ENCODE assay signal across 14 cellular contexts in the genomic region with DNA sequence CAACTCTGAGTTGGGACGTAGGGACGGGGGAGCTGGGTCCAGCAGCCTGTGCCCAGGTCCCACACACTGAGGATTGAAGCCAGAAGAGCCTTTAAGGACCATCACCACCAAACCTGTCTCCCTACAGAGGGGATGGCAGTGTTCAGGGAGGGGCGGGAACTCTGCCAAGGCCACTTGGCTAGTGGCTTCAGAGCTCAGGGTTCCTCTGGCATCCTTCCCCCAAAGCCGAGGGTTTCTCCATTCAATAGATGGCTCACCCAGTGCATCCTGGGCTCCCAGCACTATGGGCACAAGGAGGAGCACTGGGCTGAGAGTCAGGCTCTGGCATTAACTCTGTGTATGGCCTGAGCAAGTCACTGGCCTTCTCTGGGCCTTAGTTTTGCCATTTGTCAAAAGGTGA. TPM values are rescaled to one million over a fixed set of nuclear protein-coding genes. Genes with fewer than 3 reads are reported as not detected.
DNase-seq lines count a peak whose midpoint lies in the region; ATAC-seq, FAIRE-seq and TF ChIP-seq lines count a peak whose summit lies in the region.
"Not testable (repeated sequence)": the region's sequence is repeated elsewhere in the genome, so short reads cannot be mapped to it uniquely, and the experiment has no call there.
"Had no signal": no experiment of that assay in that cellular context is flagged by ENCODE, and none has a peak within 500 bp of the region (broad histone marks: within the 10 kb centered on the region; RNA-seq: fewer than 3 reads in every experiment).

No MANE protein-coding gene starts in this region.

- H3K4me3 ChIP-seq in body of pancreas; kidney (ENCODE audit: low read length in 2 of 2); stomach: not testable (repeated sequence)

- not testable (repeated sequence) for FAIRE-seq in kidney (lab: Jason Lieb, UNC)

- not testable (repeated sequence) for TF ChIP-seq CTCF in VCaP (conservative IDR thresholded peaks at IDR 0.05); body of pancreas (IDR thresholded peaks at IDR 0.05); kidney (IDR thresholded peaks at IDR 0.05; ENCODE audit: borderline replicate concordance, extremely low read depth, insufficient read depth); stomach (IDR thresholded peaks at IDR 0.05)

- not testable (repeated sequence) for ATAC-seq in body of pancreas

- intact Hi-C loops in body of pancreas (cut with DNase I); kidney (cut with DNase I); stomach (cut with DNase I; ENCODE audit: low total_unique reads): not testable (repeated sequence)

- 38% methylated on average over 2 of the region's 4 CpGs; no CpG with 5 or more reads in 1 of the 2 donors for WGBS in body of pancreas, 2 donors
- WGBS in stomach, 5 donors, result 33 to 69% (median 55%) methylated on average over 1 to 3 of the region's 4 CpGs

- H3K27me3 ChIP-seq in body of pancreas, stomach: not testable (repeated sequence)

- not testable (repeated sequence) for TF ChIP-seq EP300 in stomach (IDR thresholded peaks at IDR 0.05)

- not testable (repeated sequence) for H3K9me3 ChIP-seq in body of pancreas; kidney (ENCODE audit: control insufficient read depth in 1 of 2, low read length in 2 of 2); stomach

- peaks cover 22% of the 10 kb centered on the region for H3K4me1 ChIP-seq in body of pancreas
- not testable (repeated sequence) for H3K4me1 ChIP-seq in kidney (ENCODE audit: control insufficient read depth in 1 of 2, insufficient read depth in 1 of 2, low read depth in 1 of 2, low read length in 2 of 2); stomach

- DNase-seq in body of pancreas, result peak; percentile 65 to 82 (median 76)
- peak; percentile 29 for DNase-seq in kidney
- peak; percentile 53 for DNase-seq in mucosa of gallbladder (ENCODE audit: low spot score)
- DNase-seq in stomach, result peak; percentile 56

- H3K36me3 ChIP-seq in body of pancreas (replicated peaks in 1 of 2; ENCODE audit: insufficient read depth in 1 of 2, low read depth in 2 of 2); kidney (ENCODE audit: control insufficient read depth in 1 of 2, insufficient read depth in 2 of 2, low read length in 2 of 2); stomach: not testable (repeated sequence)

- not testable (repeated sequence) for TF ChIP-seq POLR2A in body of pancreas (IDR thresholded peaks at IDR 0.05); stomach (IDR thresholded peaks at IDR 0.05)

- peak overlapping the region; percentile 18; the same call in 1 of the 2 replicates for H3K27ac ChIP-seq in VCaP
- H3K27ac ChIP-seq in body of pancreas, result peak overlapping the region in 2 of 4 donors; percentile 61 to 62
- not testable (repeated sequence) for H3K27ac ChIP-seq in kidney (ENCODE audit: low read depth in 2 of 2, low read length in 2 of 2); stomach

- not testable (repeated sequence) for H3K9ac ChIP-seq in kidney (ENCODE audit: low read length in 2 of 2)

RNA-seq across cellular contexts. Expression of a gene that starts 4.4 kb away (rescaled TPM):
- total RNA-seq in body of pancreas, result over 10,000 TPM; 12,815 to 27,120 TPM
- total RNA-seq in kidney, result not detected
- polyA plus RNA-seq in kidney (ENCODE audit: insufficient read depth, low read depth, low replicate concordance), result not detected
- total RNA-seq in mucosa of gallbladder, result 13.7 TPM
- 10 to 100 TPM in 1 of 5 donors, not detected in 4; 84.3 TPM for total RNA-seq in stomach
- 10 to 100 TPM in 2 of 3 donors, 1 to 10 TPM in 1; 6.1 to 37.8 (median 18.6) TPM for polyA plus RNA-seq in stomach
- total RNA-seq: A673; CD4-positive, alpha-beta memory T cell; CD4-positive, CD25-positive, alpha-beta regulatory T cell; CD8-positive, alpha-beta memory T cell; Daoy; G401 had no signal
- polyA plus RNA-seq: AG04450; CD14-positive monocyte; CD4-positive, alpha-beta memory T cell; CD4-positive, CD25-positive, alpha-beta regulatory T cell; CD8-positive, alpha-beta memory T cell; GM12878 had no signal

RNA-seq across cellular contexts. Expression of a gene that starts 20.2 kb away (rescaled TPM):
- total RNA-seq in body of pancreas, result over 10,000 TPM; 37,316 to 51,622 TPM
- not detected for total RNA-seq in kidney
- polyA plus RNA-seq in kidney (ENCODE audit: insufficient read depth, low read depth, low replicate concordance), result not detected
- 25.1 TPM for total RNA-seq in mucosa of gallbladder
- total RNA-seq in stomach, result 10 to 100 TPM in 1 of 5 donors, 1 to 10 TPM in 1, not detected in 3; 3.6 to 17.2 TPM
- polyA plus RNA-seq in stomach, result 10 to 100 TPM in 2 of 3 donors, 1 to 10 TPM in 1; 7.0 to 62.9 (median 53.2) TPM
- total RNA-seq: A673; CD4-positive, alpha-beta memory T cell; CD4-positive, CD25-positive, alpha-beta regulatory T cell; CD8-positive, alpha-beta memory T cell; Daoy; G401 had no signal
- polyA plus RNA-seq: AG04450; CD14-positive monocyte; CD4-positive, alpha-beta memory T cell; CD4-positive, CD25-positive, alpha-beta regulatory T cell; CD8-positive, alpha-beta memory T cell; GM12878 had no signal

RNA-seq across cellular contexts. Expression of a gene that starts 44.1 kb away (rescaled TPM):
- total RNA-seq in body of pancreas, result 100 to 1,000 TPM in 1 of 2 donors, 10 to 100 TPM in 1; 87.7 to 179 TPM
- total RNA-seq in kidney, result 510 TPM
- 60.4 TPM for polyA plus RNA-seq in kidney (ENCODE audit: insufficient read depth, low read depth, low replicate concordance)
- 746 TPM for total RNA-seq in mucosa of gallbladder
- total RNA-seq in stomach, result 100 to 1,000 TPM in 4 of 5 donors, 10 to 100 TPM in 1; 88.7 to 504 (median 186) TPM
- polyA plus RNA-seq in stomach, result 10 to 100 TPM; 21.7 to 98.5 (median 62.1) TPM
- polyA plus RNA-seq: CD14-positive monocyte; CD4-positive, alpha-beta memory T cell; CD8-positive, alpha-beta memory T cell had no signal

Comparison
In these comparisons a context has a peak if more than half of its experiments do, and no peak if none do; other contexts are left out.
1. RNA of a gene that starts 4.4 kb away (total RNA-seq): 12,815 to 27,120 TPM in body of pancreas; 13.7 TPM in mucosa of gallbladder (single experiment), not detected in kidney (single experiment) and 84.3 TPM in stomach; every median in the first group is over 100 times any median in the second.
2. RNA of a gene that starts 20.2 kb away (total RNA-seq): 37,316 to 51,622 TPM in body of pancreas; 25.1 TPM in mucosa of gallbladder (single experiment), not detected in kidney (single experiment) and 3.6 to 17.2 TPM in stomach; every median in the first group is over 1,000 times any median in the second.
3. Peak in every context shown above with its lines, with median percentiles within 50 percentile points of each other: DNase-seq.